ENCODE assay signal across 13 cellular contexts in the genomic region with DNA sequence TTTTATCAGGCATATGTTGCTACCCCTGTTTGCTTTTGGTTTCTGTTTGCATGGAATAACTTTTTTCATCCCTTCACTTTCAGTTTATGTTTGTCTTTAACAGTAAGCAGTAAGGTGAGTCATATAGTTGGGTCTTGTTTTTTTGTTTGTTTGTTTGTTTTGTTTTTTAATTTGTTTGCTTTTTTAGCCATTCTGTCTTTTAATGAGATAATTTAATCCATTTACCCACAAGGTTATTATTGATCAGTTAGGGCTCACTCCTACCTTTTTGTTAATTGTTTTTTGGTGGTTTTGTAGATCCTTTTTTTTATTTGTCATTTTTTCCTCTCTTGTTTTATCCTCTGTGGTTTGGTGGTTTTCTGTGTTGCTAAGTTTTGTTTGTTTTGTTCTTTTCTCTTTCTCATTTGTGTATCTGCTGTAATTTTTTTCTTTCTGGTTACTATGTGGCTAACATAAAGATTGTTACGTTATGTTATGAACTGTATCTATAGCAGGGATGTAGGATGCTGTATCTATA.
DNase-seq lines count a peak whose midpoint lies in the region; ATAC-seq lines count a peak whose summit lies in the region.
"Had no signal": no experiment of that assay in that cellular context is flagged by ENCODE, and none has a peak within 500 bp of the region (broad histone marks: within the 10 kb centered on the region; RNA-seq: fewer than 3 reads in every experiment).

No MANE protein-coding gene starts in this region.

- DNase-seq in nucleus accumbens (lab: John Stamatoyannopoulos, UW) (no peak), SKM-1 treated with dmso at 0.1 percent for 144 hours (lab: John Stamatoyannopoulos, UW; ENCODE audit: unreplicated experiment) (no peak), SHP77 treated with DMSO at 0.1 percent for 48 hours (lab: John Stamatoyannopoulos, UW) (no peak), cerebellum (ENCODE audit: low spot score) (no peak)
- DNase-seq: activated effector memory CD4-positive, alpha-beta T cell treated with Interleukin-2 at 50 U/mL for 16 hours; head of caudate nucleus; NCI-H1105; sigmoid colon; WERI-Rb-1 had no signal

- peak; percentile 95 for ATAC-seq in GM18498 (IDR thresholded peaks at IDR 0.05; ENCODE audit: unreplicated experiment)
- ATAC-seq in GM19452 (IDR thresholded peaks at IDR 0.05; ENCODE audit: unreplicated experiment): peak; percentile 88
- peak; percentile 77 for ATAC-seq in HG02884 (IDR thresholded peaks at IDR 0.05; ENCODE audit: unreplicated experiment)
- ATAC-seq in HG03565 (IDR thresholded peaks at IDR 0.05; ENCODE audit: unreplicated experiment): peak; percentile 94
